ENCODE assay signal across 7 cellular contexts in genomic region chr7:70698219-70698832, GRCh38.
DNase-seq lines count a peak whose midpoint lies in the region; ATAC-seq and TF ChIP-seq lines count a peak whose summit lies in the region.

No MANE protein-coding gene starts in this region.

- H3K9ac ChIP-seq in OCI-LY3 (ENCODE audit: low read length) (no peak overlapping the region), endodermal cell (ENCODE audit: extremely low read depth, low read length, poor library complexity, severe bottlenecking) (no peak overlapping the region)

- no peak overlapping the region for H3K4me2 ChIP-seq in OCI-LY3 (ENCODE audit: low read length)

- intact Hi-C loops in natural killer cell (cut with micrococcal nuclease): loop anchor here (5.0 to 10.0 kb wide), 8 partner anchors 101 to 634 kb away; no protein-coding TSS in a partner anchor

- peak in 1 of 3 donors; percentile 19 for ATAC-seq in natural killer cell
- no peak for ATAC-seq in stimulated activated effector memory CD8-positive, alpha-beta T cell treated with anti-CD3 and anti-CD28 coated beads, Interleukin-12 subunit alpha, Interleukin-12 subunit beta, amount 100 ng/mL, for 72 hours

- H3K36me3 Mint-ChIP-seq in endodermal cell (ENCODE audit: low read depth): peaks cover 18% of the 10 kb centered on the region
- peaks cover 6% of the 10 kb centered on the region for H3K36me3 Mint-ChIP-seq in natural killer cell
- H3K36me3 Mint-ChIP-seq in stimulated activated effector memory CD8-positive, alpha-beta T cell treated with anti-CD3 and anti-CD28 coated beads, Interleukin-12 subunit alpha, Interleukin-12 subunit beta, amount 100 ng/mL, for 72 hours: peaks cover 6% of the 10 kb centered on the region

- H3K4me3 ChIP-seq in OCI-LY3 (ENCODE audit: low read length): no peak overlapping the region
- H3K4me3 ChIP-seq in endodermal cell (ENCODE audit: low read length): peak overlapping the region; percentile 96

- H3K27ac ChIP-seq in OCI-LY3 (ENCODE audit: low read length) (no peak overlapping the region), endodermal cell (ENCODE audit: low read depth, low read length) (no peak overlapping the region)

- DNase-seq in DMS79 (lab: John Stamatoyannopoulos, UW) (peak; percentile 22), HuH-7 (ENCODE audit: low spot score) (peak; percentile 95), endodermal cell (no peak), natural killer cell (no peak)
- no peak for DNase-seq in effector CD4-positive, alpha-beta T cell
- no peak for DNase-seq in stimulated activated effector memory CD8-positive, alpha-beta T cell treated with anti-CD3 and anti-CD28 coated beads, Interleukin-12 subunit alpha, Interleukin-12 subunit beta, amount 100 ng/mL, for 72 hours (ENCODE audit: low spot score in 2 of 2)

- H3K4me1 ChIP-seq in OCI-LY3 (ENCODE audit: low read length) (no peaks in the 10 kb centered on the region), endodermal cell (ENCODE audit: control insufficient read depth, insufficient read depth, low read length) (peaks cover 30% of the 10 kb centered on the region)

- WGBS in endodermal cell (ENCODE audit: insufficient coverage in 1 of 2, insufficient read length in 1 of 2), 2 experiments: 7% methylated on average over 2 of the region's 2 CpGs; no CpG with 5 or more reads in 1 of the 2 experiments

- TF ChIP-seq CTCF in OCI-LY3 (IDR thresholded peaks at IDR 0.05; ENCODE audit: low read depth, low read length): peak; percentile 73
- peak; percentile 93 for TF ChIP-seq CTCF in endodermal cell (conservative IDR thresholded peaks at IDR 0.05)
- peak; percentile 96 for TF ChIP-seq CTCF in natural killer cell (IDR thresholded peaks at IDR 0.05)

- H3K9me3 ChIP-seq in OCI-LY3 (ENCODE audit: insufficient read depth, low read length) (no peaks in the 10 kb centered on the region), endodermal cell (ENCODE audit: control insufficient read depth, low read length) (no peaks in the 10 kb centered on the region)

- no peak overlapping the region for H2AFZ ChIP-seq in OCI-LY3 (ENCODE audit: low read depth, low read length)

- peaks cover 42% of the 10 kb centered on the region for H3K27me3 Mint-ChIP-seq in endodermal cell (ENCODE audit: insufficient read depth)
- H3K27me3 Mint-ChIP-seq in natural killer cell (ENCODE audit: low read depth in 2 of 2): no peaks in the 10 kb centered on the region

- no peaks in the 10 kb centered on the region for H4K20me1 ChIP-seq in OCI-LY3 (ENCODE audit: insufficient read depth, low read length)

- H3K27ac Mint-ChIP-seq in endodermal cell: no peak overlapping the region
- H3K27ac Mint-ChIP-seq in natural killer cell: peak overlapping the region in 1 of 2 donors; percentile 34
- no peak overlapping the region for H3K27ac Mint-ChIP-seq in stimulated activated effector memory CD8-positive, alpha-beta T cell treated with anti-CD3 and anti-CD28 coated beads, Interleukin-12 subunit alpha, Interleukin-12 subunit beta, amount 100 ng/mL, for 72 hours

- H3K79me2 ChIP-seq in OCI-LY3 (ENCODE audit: low read length): no peaks in the 10 kb centered on the region

- no peaks in the 10 kb centered on the region for H3K27me3 ChIP-seq in OCI-LY3 (ENCODE audit: low read depth, low read length)
- H3K27me3 ChIP-seq in endodermal cell (ENCODE audit: control insufficient read depth, insufficient read depth, low read length, poor library complexity, severe bottlenecking): no peaks in the 10 kb centered on the region

- H3K4me3 Mint-ChIP-seq in endodermal cell: no peak overlapping the region
- peak overlapping the region; percentile 100 for H3K4me3 Mint-ChIP-seq in natural killer cell
- H3K4me3 Mint-ChIP-seq in stimulated activated effector memory CD8-positive, alpha-beta T cell treated with anti-CD3 and anti-CD28 coated beads, Interleukin-12 subunit alpha, Interleukin-12 subunit beta, amount 100 ng/mL, for 72 hours: no peak overlapping the region

- H3K36me3 ChIP-seq in OCI-LY3 (replicated peaks; ENCODE audit: low read depth, low read length) (no peaks in the 10 kb centered on the region), endodermal cell (ENCODE audit: control insufficient read depth, insufficient read depth, low read length) (peaks cover 38% of the 10 kb centered on the region)

- peaks cover 30% of the 10 kb centered on the region for H3K4me1 Mint-ChIP-seq in endodermal cell
- peaks cover 42 to 43% of the 10 kb centered on the region in 2 donors for H3K4me1 Mint-ChIP-seq in natural killer cell
- H3K4me1 Mint-ChIP-seq in stimulated activated effector memory CD8-positive, alpha-beta T cell treated with anti-CD3 and anti-CD28 coated beads, Interleukin-12 subunit alpha, Interleukin-12 subunit beta, amount 100 ng/mL, for 72 hours: peaks cover 31% of the 10 kb centered on the region

- H3K9me3 Mint-ChIP-seq in endodermal cell: no peaks in the 10 kb centered on the region
- H3K9me3 Mint-ChIP-seq in natural killer cell: no peaks in the 10 kb centered on the region
- no peaks in the 10 kb centered on the region for H3K9me3 Mint-ChIP-seq in stimulated activated effector memory CD8-positive, alpha-beta T cell treated with anti-CD3 and anti-CD28 coated beads, Interleukin-12 subunit alpha, Interleukin-12 subunit beta, amount 100 ng/mL, for 72 hours

Comparison
In these comparisons a context has a peak if more than half of its experiments do, and no peak if none do; other contexts are left out.
1. DNase-seq: peak in DMS79 (single experiment) and HuH-7 (single experiment); none in endodermal cell (single experiment), natural killer cell (single experiment), effector CD4-positive, alpha-beta T cell (single experiment) and stimulated activated effector memory CD8-positive, alpha-beta T cell treated with anti-CD3 and anti-CD28 coated beads, Interleukin-12 subunit alpha, Interleukin-12 subunit beta, amount 100 ng/mL, for 72 hours (0 of 2).
2. Peak in every context shown above with its lines, with median percentiles within 50 percentile points of each other: CTCF ChIP-seq.